ENCODE assay signal across 27 cellular contexts in genomic region chr5:135323227-135323626, GRCh38.
"Had no signal": no experiment of that assay in that cellular context is flagged by ENCODE, and none has a peak within 500 bp of the region (broad histone marks: within the 10 kb centered on the region; RNA-seq: fewer than 3 reads in every experiment).

No MANE protein-coding gene starts in this region.

- H3K4me2 ChIP-seq: neural progenitor cell, SK-N-SH had no signal

- H3K79me2 ChIP-seq: hepatocyte had no signal

- ATAC-seq: activated CD4-positive, alpha-beta T cell treated with anti-CD3 and anti-CD28 coated beads for 36 hours; gastroesophageal sphincter; left cardiac atrium; naive thymus-derived CD4-positive, alpha-beta T cell; WTC11 had no signal

- H3K9ac ChIP-seq: neural progenitor cell, SK-N-SH had no signal

- H3K36me3 ChIP-seq: adrenal gland, ascending aorta, cardiac muscle cell, gastroesophageal sphincter, neural progenitor cell, right atrium auricular region, tibial nerve had no signal

- H3K4me1 Mint-ChIP-seq: WTC11 had no signal

- H2AFZ ChIP-seq: hepatocyte, neural progenitor cell had no signal

- DNase-seq: activated CD4-positive, alpha-beta T cell treated with anti-CD3 and anti-CD28 coated beads for 36 hours; activated CD4-positive, alpha-beta T cell treated with anti-CD3 and anti-CD28 coated beads, Interleukin-2, amount 50 U/mL, for 48 hours; activated gamma-delta T cell; effector memory CD4-positive, alpha-beta T cell; erythroblast; left cardiac atrium; midbrain; naive thymus-derived CD4-positive, alpha-beta T cell; occipital lobe; SK-N-SH; stimulated activated naive CD4-positive, alpha-beta T cell; SW 1271; T-helper 9 cell had no signal

- H3K9me3 Mint-ChIP-seq: naive thymus-derived CD4-positive, alpha-beta T cell; neural progenitor cell; T-helper 1 cell treated with Interleukin-12 subunit alpha and Interleukin-12 subunit beta and Interleukin-4 antibody, amounts not matched to agents 30 μg/mL and 1 μg/mL, for 36 hours; WTC11 had no signal

- H3K27ac ChIP-seq: adrenal gland, ascending aorta, cardiac muscle cell, coronary artery, dorsolateral prefrontal cortex, gastroesophageal sphincter, hepatocyte, neural progenitor cell, right atrium auricular region, tibial nerve had no signal

- H3K4me3 Mint-ChIP-seq: activated CD4-positive, alpha-beta T cell treated with anti-CD3 and anti-CD28 coated beads for 36 hours; activated naive CD8-positive, alpha-beta T cell; brain; naive thymus-derived CD4-positive, alpha-beta T cell; neural progenitor cell; T-helper 1 cell treated with Interleukin-12 subunit alpha and Interleukin-12 subunit beta and Interleukin-4 antibody, amounts not matched to agents 30 μg/mL and 1 μg/mL, for 36 hours; WTC11 had no signal

- H3K27me3 Mint-ChIP-seq: activated CD4-positive, alpha-beta T cell treated with anti-CD3 and anti-CD28 coated beads for 36 hours; activated naive CD8-positive, alpha-beta T cell; brain; naive thymus-derived CD4-positive, alpha-beta T cell had no signal

- H3K27me3 ChIP-seq: adrenal gland, ascending aorta, dorsolateral prefrontal cortex, gastroesophageal sphincter, neural progenitor cell, right atrium auricular region, tibial nerve had no signal

- H3K4me1 ChIP-seq: adrenal gland, ascending aorta, gastroesophageal sphincter, neural progenitor cell, right atrium auricular region had no signal

- H3K36me3 Mint-ChIP-seq: activated naive CD8-positive, alpha-beta T cell; brain; naive thymus-derived CD4-positive, alpha-beta T cell; neural progenitor cell; WTC11 had no signal

- H3K27ac Mint-ChIP-seq: activated CD4-positive, alpha-beta T cell treated with anti-CD3 and anti-CD28 coated beads for 36 hours; activated naive CD8-positive, alpha-beta T cell; brain; neural progenitor cell; T-helper 1 cell treated with Interleukin-12 subunit alpha and Interleukin-12 subunit beta and Interleukin-4 antibody, amounts not matched to agents 30 μg/mL and 1 μg/mL, for 36 hours; WTC11 had no signal

- H3K9me3 ChIP-seq: adrenal gland, ascending aorta, gastroesophageal sphincter, right atrium auricular region, SK-N-SH, tibial nerve had no signal

- H3K4me3 ChIP-seq: adrenal gland, ascending aorta, cardiac muscle cell, coronary artery, dorsolateral prefrontal cortex, gastroesophageal sphincter, hepatocyte, neural progenitor cell, right atrium auricular region, tibial nerve had no signal
